Comparison of ENCODE assay signal across 21 cellular contexts in genomic region chr4:52566136-52567031, GRCh38.
"Had no signal": no experiment of that assay in that cellular context is flagged by ENCODE, and none has a peak within 500 bp of the region (broad histone marks: within the 10 kb centered on the region; RNA-seq: fewer than 3 reads in every experiment).

No MANE protein-coding gene starts in this region.

- H3K27ac Mint-ChIP-seq: activated CD4-positive, alpha-beta memory T cell treated with anti-CD3 and anti-CD28 coated beads for 36 hours; activated T-cell treated with anti-CD3 and anti-CD28 coated beads, Interleukin-2, amount 50 U/mL, for 24 hours; brain; naive B cell; neural progenitor cell; stimulated activated naive CD8-positive, alpha-beta T cell treated with anti-CD3 and anti-CD28 coated beads, Interleukin-15, amount 100 ng/mL, for 72 hours; T-cell had no signal

- H3K36me3 Mint-ChIP-seq: activated CD4-positive, alpha-beta memory T cell treated with anti-CD3 and anti-CD28 coated beads for 36 hours; brain; naive B cell; neural progenitor cell; T-cell had no signal

- H3K9me3 Mint-ChIP-seq: activated CD4-positive, alpha-beta memory T cell treated with anti-CD3 and anti-CD28 coated beads for 36 hours; activated T-cell treated with anti-CD3 and anti-CD28 coated beads, Interleukin-2, amount 50 U/mL, for 24 hours; brain; neural progenitor cell; stimulated activated naive CD8-positive, alpha-beta T cell treated with anti-CD3 and anti-CD28 coated beads, Interleukin-15, amount 100 ng/mL, for 72 hours; T-cell had no signal

- H3K4me3 Mint-ChIP-seq: activated CD4-positive, alpha-beta memory T cell treated with anti-CD3 and anti-CD28 coated beads for 36 hours; activated T-cell treated with anti-CD3 and anti-CD28 coated beads, Interleukin-2, amount 50 U/mL, for 24 hours; brain; naive B cell; stimulated activated naive CD8-positive, alpha-beta T cell treated with anti-CD3 and anti-CD28 coated beads, Interleukin-15, amount 100 ng/mL, for 72 hours; T-cell had no signal

- H3K27me3 Mint-ChIP-seq: brain had no signal

- H3K4me3 ChIP-seq: adrenal gland, colonic mucosa, esophagus muscularis mucosa, gastrocnemius medialis, heart right ventricle, lung, neural progenitor cell, psoas muscle, right lobe of liver, thoracic aorta, upper lobe of right lung had no signal

- H3K27ac ChIP-seq: adrenal gland, colonic mucosa, esophagus muscularis mucosa, gastrocnemius medialis, heart right ventricle, neural progenitor cell, psoas muscle, right lobe of liver, thoracic aorta, upper lobe of right lung, WERI-Rb-1 had no signal

- DNase-seq: activated CD4-positive, alpha-beta memory T cell treated with anti-CD3 and anti-CD28 coated beads for 36 hours; activated naive CD4-positive, alpha-beta T cell treated with anti-CD3 and anti-CD28 coated beads, Interleukin-2, amount 50 U/mL, for 16 hours; activated T-cell treated with anti-CD3 and anti-CD28 coated beads, Interleukin-2, amount 50 U/mL, for 24 hours; adrenal gland; central memory CD4-positive, alpha-beta T cell; colonic mucosa; gastrocnemius medialis; heart right ventricle; naive B cell; psoas muscle; right lobe of liver; stimulated activated naive CD8-positive, alpha-beta T cell treated with anti-CD3 and anti-CD28 coated beads, Interleukin-15, amount 100 ng/mL, for 72 hours; T-cell; T-helper 9 cell; upper lobe of right lung; WERI-Rb-1 had no signal

- H3K9me3 ChIP-seq: adrenal gland, colonic mucosa, esophagus muscularis mucosa, gastrocnemius medialis, heart right ventricle, psoas muscle, right lobe of liver, thoracic aorta, upper lobe of right lung had no signal

- H3K27me3 ChIP-seq: adrenal gland, colonic mucosa, esophagus muscularis mucosa, gastrocnemius medialis, heart right ventricle, neural progenitor cell, right lobe of liver, upper lobe of right lung had no signal

- H3K4me1 Mint-ChIP-seq: brain; naive B cell; stimulated activated naive CD8-positive, alpha-beta T cell treated with anti-CD3 and anti-CD28 coated beads, Interleukin-15, amount 100 ng/mL, for 72 hours; T-cell had no signal

- ATAC-seq: gastrocnemius medialis; heart right ventricle; psoas muscle; right lobe of liver; stimulated activated naive CD8-positive, alpha-beta T cell treated with anti-CD3 and anti-CD28 coated beads, Interleukin-15, amount 100 ng/mL, for 72 hours; T-cell; upper lobe of right lung had no signal
